1 cellular context compared by ENCODE assay signal in the genomic region with DNA sequence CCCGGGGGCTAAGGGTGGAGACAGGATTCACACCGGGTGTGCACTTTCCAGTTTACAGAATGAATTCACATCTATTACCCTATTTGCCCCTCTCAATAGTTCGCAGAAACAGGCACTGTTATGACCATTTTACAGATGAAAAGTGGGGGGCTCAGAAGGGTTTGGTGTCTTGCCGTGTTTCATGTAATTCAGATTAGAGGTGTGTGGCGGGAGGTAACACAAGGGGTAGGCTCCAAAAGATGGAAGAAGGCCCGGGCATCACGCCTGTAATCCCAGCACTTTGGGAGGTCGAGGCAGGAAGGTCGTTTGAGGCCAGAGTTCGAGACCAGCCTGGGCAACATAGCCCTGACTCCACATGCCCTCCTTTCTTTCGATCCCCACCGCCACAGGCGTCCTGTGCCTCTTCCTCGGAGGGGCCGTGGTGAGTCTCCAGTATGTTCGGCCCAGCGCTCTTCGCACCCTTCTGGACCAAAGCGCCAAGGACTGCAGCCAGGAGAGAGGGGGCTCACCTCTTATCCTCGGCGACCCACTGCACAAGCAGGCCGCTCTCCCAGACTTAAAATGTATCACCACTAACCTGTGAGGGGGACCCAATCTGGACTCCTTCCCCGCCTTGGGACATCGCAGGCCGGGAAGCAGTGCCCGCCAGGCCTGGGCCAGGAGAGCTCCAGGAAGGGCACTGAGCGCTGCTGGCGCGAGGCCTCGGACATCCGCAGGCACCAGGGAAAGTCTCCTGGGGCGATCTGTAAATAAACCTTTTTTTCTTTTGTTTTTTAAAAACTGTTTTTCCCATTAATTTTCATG.
TF ChIP-seq lines count a peak whose summit lies in the region.

No MANE protein-coding gene starts in this region.

TF ChIP-seq in HEK293, 187 proteins besides CTCF, POLR2A, EP300 and RAD21:
- TF ChIP-seq ZNF366 (tag by site-specific recombination; conservative IDR thresholded peaks at IDR 0.05) (no peak), ZNF335 (tag by site-specific recombination; conservative IDR thresholded peaks at IDR 0.05) (0 out of 2 replicates have a peak, but pooled peaks have one; percentile 13)
